Comparison of ENCODE assay signal across 8 cellular contexts in genomic region chr10:48523212-48523819, GRCh38.
DNase-seq lines count a peak whose midpoint lies in the region; ATAC-seq, FAIRE-seq and TF ChIP-seq lines count a peak whose summit lies in the region.

No MANE protein-coding gene starts in this region.

- H3K4me2 ChIP-seq in K562 (ENCODE audit: insufficient read depth, low read length) (peak overlapping the region; percentile 73), smooth muscle cell (peak overlapping the region; percentile 90)

- H3K9me3 ChIP-seq in HEK293 (ENCODE audit: control insufficient read depth, insufficient read depth, low read depth, low read length) (no peaks in the 10 kb centered on the region), K562 (replicated peaks; ENCODE audit: control insufficient read depth, insufficient read depth, low read depth, low read length) (no peaks in the 10 kb centered on the region), smooth muscle cell (replicated peaks; ENCODE audit: low read depth) (no peaks in the 10 kb centered on the region)

- ATAC-seq in K562: peak; percentile 59
- ATAC-seq in GM19035 (IDR thresholded peaks at IDR 0.05; ENCODE audit: unreplicated experiment): no peak

- peak overlapping the region; percentile 60 to 95 for H3K9ac ChIP-seq in K562 (ENCODE audit: insufficient read depth in 1 of 2, low read depth in 2 of 2, low read length in 2 of 2)
- H3K9ac ChIP-seq in smooth muscle cell (ENCODE audit: low read depth): no peak overlapping the region

- peak overlapping the region; percentile 88 for H2AFZ ChIP-seq in K562 (ENCODE audit: low read depth, low read length)
- H2AFZ ChIP-seq in smooth muscle cell (ENCODE audit: low read depth): peak overlapping the region; percentile 43

- TF ChIP-seq POLR2A in K562 (conservative IDR thresholded peaks at IDR 0.05): peak; percentile 41; the same call in 1 of the 2 replicates

- no peak for TF ChIP-seq EP300 in K562 (IDR thresholded peaks at IDR 0.05; ENCODE audit: low read length)

- no TSS peak for BruUV-seq in K562 (replicated peaks; lab: Mats Ljungman, UMichigan)

- no peaks in the 10 kb centered on the region for H3K4me1 ChIP-seq in HEK293 (ENCODE audit: control insufficient read depth, insufficient read depth, low read length)
- peaks cover 6 to 42% of the 10 kb centered on the region in 2 experiments; a peak in 3 of 5 replicates for H3K4me1 ChIP-seq in K562 (replicated peaks in 1 of 2; ENCODE audit: control insufficient read depth in 2 of 2, insufficient read depth in 2 of 2, low read length in 2 of 2)
- H3K4me1 ChIP-seq in smooth muscle cell (ENCODE audit: low read depth): peaks cover 20% of the 10 kb centered on the region

- H3K4me3 ChIP-seq in HEK293 (ENCODE audit: low read depth, low read length) (peak overlapping the region; percentile 51), K562 (peak overlapping the region; percentile 82), smooth muscle cell (peak overlapping the region; percentile 45)

- H3K79me2 ChIP-seq in K562 (ENCODE audit: control insufficient read depth, insufficient read depth, low read length) (peaks cover 56% of the 10 kb centered on the region), smooth muscle cell (ENCODE audit: low read depth) (no peaks in the 10 kb centered on the region)

- intact Hi-C loops in K562 (cut with micrococcal nuclease): no loop called here

- H4K20me1 ChIP-seq in K562 (replicated peaks; ENCODE audit: control insufficient read depth, insufficient read depth, low read length) (no peaks in the 10 kb centered on the region), smooth muscle cell (ENCODE audit: low read depth) (peaks cover 5% of the 10 kb centered on the region)

- H3K27ac ChIP-seq in HEK293 (ENCODE audit: extremely low read depth, low read depth, low read length): peak overlapping the region; percentile 54; the same call in 1 of the 2 replicates
- H3K27ac ChIP-seq in K562 (ENCODE audit: extremely low read depth, low read depth, low read length): peak overlapping the region; percentile 38; the same call in 2 of the 3 replicates
- no peak overlapping the region for H3K27ac ChIP-seq in smooth muscle cell (ENCODE audit: low read depth)

- in situ Hi-C loops in K562 (cut with MboI): no loop called here

- H3K9me1 ChIP-seq in K562 (ENCODE audit: control insufficient read depth, insufficient read depth, low read length): no peaks in the 10 kb centered on the region

- TF ChIP-seq CTCF in HEK293 (tag by site-specific recombination; IDR thresholded peaks at IDR 0.05) (no peak), K562 (IDR thresholded peaks at IDR 0.05 in 2 of 3, conservative IDR thresholded peaks at IDR 0.05 in 1 of 3; ENCODE audit: insufficient read depth in 2 of 3, low read depth in 1 of 3, low read length in 3 of 3) (no peak), smooth muscle cell (IDR thresholded peaks at IDR 0.05; ENCODE audit: borderline replicate concordance, insufficient read depth, poor library complexity, severe bottlenecking) (no peak)

- H3K27me3 ChIP-seq in K562 (ENCODE audit: control insufficient read depth in 2 of 2, insufficient read depth in 2 of 2, low read length in 2 of 2) (no peaks in the 10 kb centered on the region), smooth muscle cell (ENCODE audit: low read depth) (peaks cover 42% of the 10 kb centered on the region)

- POLR2A ChIA-PET in HEK293 (lab: Yijun Ruan, JAX): interaction anchor here (1.4 kb wide), 1 partner anchor 15 kb away, joined by 4 read pairs; no protein-coding TSS in a partner anchor
- POLR2A ChIA-PET in K562 (lab: Yijun Ruan, JAX): interaction anchor here (0.5 to 0.9 kb wide), 3 partner anchors 10 to 221 kb away, joined by 3 read pairs; no protein-coding TSS in a partner anchor

- DNase-seq in K562 (ENCODE audit: extremely low read depth in 1 of 4, low spot score in 3 of 4): peak; percentile 63 to 80 (median 73)
- peak; percentile 65 for DNase-seq in iPS-NIHi7 (ENCODE audit: extremely low spot score)
- DNase-seq in smooth muscle cell (lab: John Stamatoyannopoulos, UW; ENCODE audit: unreplicated experiment): no peak
- DNase-seq in SIG-M5 (lab: John Stamatoyannopoulos, UW): no peak
- no peak for DNase-seq in NCI-H146 treated with DMSO at 0.1 percent for 48 hours (lab: John Stamatoyannopoulos, UW; ENCODE audit: unreplicated experiment)
- no peak for DNase-seq in putamen (ENCODE audit: low spot score)

- 2% methylated on average over 29 of the region's 47 CpGs for WGBS in K562 (ENCODE audit: insufficient coverage, low coverage, missing lambda C conversion rate)
- 2% methylated on average over 23 of the region's 47 CpGs for WGBS in smooth muscle cell (ENCODE audit: low lambda C conversion rate)

- H3F3A ChIP-seq in smooth muscle cell (ENCODE audit: low read depth): peaks cover 2% of the 10 kb centered on the region

- CTCF ChIA-PET in HEK293 (lab: Yijun Ruan, JAX) (interaction anchor here (0.6 to 2.2 kb wide), 13 partner anchors 12 to 190 kb away, joined by 3 to 16 read pairs (median 3); no protein-coding TSS in a partner anchor), K562 (lab: Yijun Ruan, JAX; ENCODE audit: low intra/inter-chr PET ratio) (interaction anchor here (1.0 kb wide), 1 partner anchor 132 kb away, joined by 5 read pairs; no protein-coding TSS in a partner anchor)

- no peak for TF ChIP-seq RAD21 in K562 (CRISPR knock-in tag; conservative IDR thresholded peaks at IDR 0.05 in 1 of 2, IDR thresholded peaks at IDR 0.05 in 1 of 2)

- H3K36me3 ChIP-seq in HEK293 (ENCODE audit: control insufficient read depth in 2 of 2, insufficient read depth in 1 of 2, low read length in 2 of 2) (no peaks in the 10 kb centered on the region), K562 (ENCODE audit: control insufficient read depth, insufficient read depth, low read length) (peaks cover 7% of the 10 kb centered on the region; the same call in 1 of the 3 replicates), smooth muscle cell (ENCODE audit: low read depth) (no peaks in the 10 kb centered on the region)

- FAIRE-seq in K562 (lab: Jason Lieb, UNC): no peak

TF ChIP-seq in HEK293, 187 proteins besides CTCF, POLR2A, EP300 and RAD21 (continues in another document):
- TF ChIP-seq ZNF776 (tag by site-specific recombination; IDR thresholded peaks at IDR 0.05; ENCODE audit: borderline replicate concordance): no peak
- peak; percentile 37; the same call in 1 of the 2 replicates for TF ChIP-seq ZFP69B (tag by site-specific recombination; IDR thresholded peaks at IDR 0.05)
- no peak for TF ChIP-seq REST (tag by site-specific recombination; IDR thresholded peaks at IDR 0.05)
- TF ChIP-seq ZNF510 (tag by site-specific recombination; IDR thresholded peaks at IDR 0.05; ENCODE audit: insufficient replicate concordance): no peak

TF ChIP-seq in K562, 482 proteins besides CTCF, POLR2A, EP300 and RAD21 (continues in another document):
- TF ChIP-seq RBM14 (IDR thresholded peaks at IDR 0.05; ENCODE audit: borderline replicate concordance, insufficient read depth, low read depth, low read length) (0 out of 2 replicates have a peak, but pooled peaks have one; percentile 15), RBBP5 (IDR thresholded peaks at IDR 0.05; ENCODE audit: borderline replicate concordance, insufficient read depth, low read length, poor library complexity, severe bottlenecking) (peak; percentile 25), SIN3A (IDR thresholded peaks at IDR 0.05; ENCODE audit: borderline replicate concordance in 2 of 2, control insufficient read depth in 1 of 2, low read depth in 2 of 2, low read length in 2 of 2) (0 out of 4 replicates have a peak, but pooled peaks of 1 of the 2 experiments have one; percentile 15), ZNF232 (CRISPR knock-in tag; IDR thresholded peaks at IDR 0.05) (peak; percentile 71; the same call in 1 of the 2 replicates), CBFA2T3 (IDR thresholded peaks at IDR 0.05) (peak; percentile 84), KDM5B (IDR thresholded peaks at IDR 0.05; ENCODE audit: insufficient replicate concordance, low read depth, low read length) (peak; percentile 22), ZNF592 (IDR thresholded peaks at IDR 0.05) (no peak), YY1 (IDR thresholded peaks at IDR 0.05; ENCODE audit: borderline replicate concordance in 1 of 3, control insufficient read depth in 1 of 3, extremely low read depth in 1 of 3, insufficient read depth in 3 of 3, insufficient read length in 1 of 3, insufficient replicate concordance in 2 of 3, low read depth in 1 of 3, low read length in 2 of 3) (peak in 1 of 3 experiments; percentile 17), HEY1 (CRISPR knock-in tag; IDR thresholded peaks at IDR 0.05; ENCODE audit: borderline replicate concordance) (no peak), SAP30 (IDR thresholded peaks at IDR 0.05; ENCODE audit: borderline replicate concordance, insufficient read depth, low read depth, low read length, poor library complexity, severe bottlenecking) (peak; percentile 44), ZNF696 (CRISPR knock-in tag; conservative IDR thresholded peaks at IDR 0.05) (no peak), HDAC2 (IDR thresholded peaks at IDR 0.05) (0 out of 2 replicates have a peak, but pooled peaks have one; percentile 39)

Comparison
In these comparisons a context has a peak if more than half of its experiments do, and no peak if none do; other contexts are left out.
1. DNase-seq: peak in K562 (4 of 4) and iPS-NIHi7 (single experiment); none in smooth muscle cell (single experiment), SIG-M5 (single experiment), NCI-H146 treated with DMSO at 0.1 percent for 48 hours (single experiment) and putamen (single experiment).
2. Of the 44 proteins assayed by ChIP-seq in both K562 and HEK293: peak only in K562: ZBTB7A and ZEB2; only in HEK293: SP2, ZBTB11, ZBTB26 and ZBTB8A; in both: none; in neither: 37; mixed calls (peak in some experiments, not most) for 1.
3. Peak in every context shown above with its lines, with median percentiles within 50 percentile points of each other: H3K4me3 ChIP-seq.